ENCODE assay signal across 9 cellular contexts in the genomic region with DNA sequence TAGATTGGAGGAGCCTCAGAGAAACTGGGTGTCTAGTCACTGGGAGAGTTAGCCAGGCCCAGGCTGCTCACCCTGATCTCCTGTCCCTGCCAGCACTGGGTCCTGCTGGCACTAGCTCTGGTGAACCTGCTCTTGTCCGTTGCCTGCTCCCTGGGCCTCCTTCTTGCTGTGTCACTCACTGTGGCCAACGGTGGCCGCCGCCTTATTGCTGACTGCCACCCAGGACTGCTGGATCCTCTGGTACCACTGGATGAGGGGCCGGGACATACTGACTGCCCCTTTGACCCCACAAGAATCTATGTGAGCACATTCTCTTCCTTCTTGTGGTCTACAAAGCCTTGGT. TPM values are rescaled to one million over a fixed set of nuclear protein-coding genes. Genes with fewer than 3 reads are reported as not detected.
DNase-seq lines count a peak whose midpoint lies in the region; ATAC-seq and TF ChIP-seq lines count a peak whose summit lies in the region.
"Had no signal": no experiment of that assay in that cellular context is flagged by ENCODE, and none has a peak within 500 bp of the region (broad histone marks: within the 10 kb centered on the region; RNA-seq: fewer than 3 reads in every experiment).

No MANE protein-coding gene starts in this region.

- H3K27ac ChIP-seq in GM23248: no peak overlapping the region
- H3K27ac ChIP-seq in VCaP: peak overlapping the region; percentile 72
- peak overlapping the region; percentile 44 to 85 (median 64) for H3K27ac ChIP-seq in gastrocnemius medialis

- no peaks in the 10 kb centered on the region for H4K20me1 ChIP-seq in GM23248 (ENCODE audit: insufficient read depth)

- peak; percentile 19 for DNase-seq in GM23248
- DNase-seq in gastrocnemius medialis: peak; percentile 9 to 75
- DNase-seq in putamen (ENCODE audit: low spot score): no peak
- DNase-seq in NCI-H128 (lab: John Stamatoyannopoulos, UW; ENCODE audit: unreplicated experiment): no peak
- no peak for DNase-seq in EL
- DNase-seq: NCI-H524 treated with DMSO at 0.1 percent for 48 hours had no signal

- no peak overlapping the region for H3K4me3 ChIP-seq in GM23248
- H3K4me3 ChIP-seq in iPS-15b (ENCODE audit: low read depth, low read length): peak overlapping the region; percentile 65
- no peak overlapping the region for H3K4me3 ChIP-seq in gastrocnemius medialis

- intact Hi-C loops in gastrocnemius medialis (cut with DNase I; ENCODE audit: low total_unique reads): no loop called here

- TF ChIP-seq CTCF in VCaP (conservative IDR thresholded peaks at IDR 0.05): no peak
- TF ChIP-seq CTCF in gastrocnemius medialis (IDR thresholded peaks at IDR 0.05 in 4 of 5, conservative IDR thresholded peaks at IDR 0.05 in 1 of 5): no peak

- TF ChIP-seq POLR2A in gastrocnemius medialis (IDR thresholded peaks at IDR 0.05): no peak

- no peaks in the 10 kb centered on the region for H3K4me1 ChIP-seq in GM23248 (ENCODE audit: insufficient read depth)
- H3K4me1 ChIP-seq in iPS-15b (ENCODE audit: control insufficient read depth, insufficient read depth, low read length): no peaks in the 10 kb centered on the region
- H3K4me1 ChIP-seq in gastrocnemius medialis: peaks cover 4 to 5% of the 10 kb centered on the region in 2 donors

- in situ Hi-C loops in GM23248 (cut with MboI) (no loop called here), gastrocnemius medialis (cut with MboI; ENCODE audit: low sequenced_read_pairs in 4 of 4) (no loop called here)

- H3K36me3 ChIP-seq in GM23248 (ENCODE audit: low read depth) (peaks cover 31% of the 10 kb centered on the region), iPS-15b (ENCODE audit: control insufficient read depth, insufficient read depth, low read length) (peaks cover 18% of the 10 kb centered on the region), gastrocnemius medialis (peaks cover 0 to 50% of the 10 kb centered on the region in 2 donors)

- H3K4me2 ChIP-seq in GM23248 (ENCODE audit: unreplicated experiment): no peak overlapping the region

- ATAC-seq in gastrocnemius medialis (peak; percentile 64 to 84), GM21717 (IDR thresholded peaks at IDR 0.05; ENCODE audit: unreplicated experiment) (no peak)

- H3K9me2 ChIP-seq in GM23248 (ENCODE audit: insufficient read depth): no peaks in the 10 kb centered on the region

- H3F3A ChIP-seq in GM23248 (ENCODE audit: insufficient read depth): peaks cover 22% of the 10 kb centered on the region

- WGBS in GM23248 (ENCODE audit: low coverage in 1 of 2, low lambda C conversion rate in 2 of 2, missing lambda C conversion rate in 2 of 2), 2 experiments: 91 to 94% methylated on average over 5 of the region's 5 CpGs

- H3K79me2 ChIP-seq in GM23248 (ENCODE audit: insufficient read depth): no peaks in the 10 kb centered on the region

- H3K9ac ChIP-seq in GM23248 (no peak overlapping the region), iPS-15b (ENCODE audit: low read depth, low read length) (peak overlapping the region; percentile 85)

- no peaks in the 10 kb centered on the region for H3K27me3 ChIP-seq in GM23248 (replicated peaks; ENCODE audit: insufficient read depth)
- H3K27me3 ChIP-seq in iPS-15b (ENCODE audit: control insufficient read depth, insufficient read depth, low read length): no peaks in the 10 kb centered on the region
- H3K27me3 ChIP-seq in gastrocnemius medialis: no peaks in the 10 kb centered on the region

- H2AFZ ChIP-seq in GM23248: no peak overlapping the region

- H3K9me3 ChIP-seq in GM23248 (ENCODE audit: low read depth): no peaks in the 10 kb centered on the region
- H3K9me3 ChIP-seq in iPS-15b (ENCODE audit: control insufficient read depth, insufficient read depth, low read length): no peaks in the 10 kb centered on the region
- H3K9me3 ChIP-seq in gastrocnemius medialis: no peaks in the 10 kb centered on the region

RNA-seq across cellular contexts. Expression of a gene that starts 0.8 kb away (rescaled TPM):
- not detected in 2 replicates for total RNA-seq in GM23248 (2014; rRNA removed; shearing (Covaris generic))
- polyA plus RNA-seq in GM23248 (2016; fragmentation: Nextera tagmentation; extraction: Ambion mirVana): 0.56 and 0.67 TPM in 2 replicates
- total RNA-seq in gastrocnemius medialis: 1 to 10 TPM in 1 of 4 donors, under 1 TPM in 1, not detected in 2; 0.93 to 2.1 TPM

RNA-seq across cellular contexts. Expression of a gene that starts 14.5 kb away (rescaled TPM):
- total RNA-seq in GM23248 (2014; rRNA removed; shearing (Covaris generic)): 145 and 165 TPM in 2 replicates
- 201 and 219 TPM in 2 replicates for polyA plus RNA-seq in GM23248 (2016; fragmentation: Nextera tagmentation; extraction: Ambion mirVana)
- total RNA-seq in gastrocnemius medialis: 100 to 1,000 TPM in 3 of 4 donors, 10 to 100 TPM in 1; 91.8 to 125 (median 120) TPM

RNA-seq across cellular contexts. Expression of a gene that starts 33.6 kb away (rescaled TPM):
- 75.1 and 81.5 TPM in 2 replicates for total RNA-seq in GM23248 (2014; rRNA removed; shearing (Covaris generic))
- 72.4 and 72.7 TPM in 2 replicates for polyA plus RNA-seq in GM23248 (2016; fragmentation: Nextera tagmentation; extraction: Ambion mirVana)
- 100 to 1,000 TPM in 1 of 4 donors, 10 to 100 TPM in 3; 47.2 to 111 (median 92.2) TPM for total RNA-seq in gastrocnemius medialis

RNA-seq across cellular contexts. Expression of a gene that starts 46.6 kb away (rescaled TPM):
- 9.9 and 19.9 TPM in 2 replicates for total RNA-seq in GM23248 (2014; rRNA removed; shearing (Covaris generic))
- polyA plus RNA-seq in GM23248 (2016; fragmentation: Nextera tagmentation; extraction: Ambion mirVana): 8.1 and 8.6 TPM in 2 replicates
- total RNA-seq in gastrocnemius medialis: 10 to 100 TPM in 2 of 4 donors, 1 to 10 TPM in 2; 3.1 to 16.8 (median 8.6) TPM

RNA-seq across cellular contexts. Expression of a gene that starts 52.0 kb away (rescaled TPM):
- total RNA-seq in GM23248 (2014; rRNA removed; shearing (Covaris generic)): 24.2 and 31.2 TPM in 2 replicates
- polyA plus RNA-seq in GM23248 (2016; fragmentation: Nextera tagmentation; extraction: Ambion mirVana): 18.2 and 20.2 TPM in 2 replicates
- total RNA-seq in gastrocnemius medialis: 1 to 10 TPM; 2.0 to 6.4 (median 3.1) TPM

Comparison
In these comparisons a context has a peak if more than half of its experiments do, and no peak if none do; other contexts are left out.
1. DNase-seq: peak in GM23248 (single experiment) and gastrocnemius medialis (2 of 2); none in putamen (single experiment), NCI-H128 (single experiment) and EL (single experiment).